In the genomic region with DNA sequence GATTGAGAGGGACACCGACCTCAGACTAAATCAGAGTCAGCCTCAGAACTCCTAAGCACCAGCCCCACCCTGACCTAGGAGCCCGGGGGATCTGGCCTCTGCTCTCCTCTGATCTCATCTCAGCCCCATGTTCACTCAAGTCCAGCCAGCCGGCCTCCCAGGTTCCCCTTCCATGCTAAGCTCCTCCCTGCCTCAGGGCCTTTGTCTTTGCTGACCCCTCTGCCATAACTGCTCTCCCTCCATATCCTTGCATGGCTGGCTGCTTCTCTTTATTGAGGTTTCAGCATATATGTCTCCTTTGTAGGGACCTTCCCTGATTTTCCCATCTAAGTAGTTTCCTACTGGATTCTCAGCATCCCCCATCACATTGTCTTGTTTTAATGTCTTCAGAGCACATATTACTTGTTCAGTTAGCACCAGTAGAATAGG, we compare ENCODE assay signal across 10 cellular contexts. TPM values are rescaled to one million over a fixed set of nuclear protein-coding genes. Genes with fewer than 3 reads are reported as not detected.
A peak's percentile ranks its signal among the peaks of the same experiment; 100 is the strongest.
DNase-seq lines count a peak whose midpoint lies in the region; ATAC-seq and TF ChIP-seq lines count a peak whose summit lies in the region.
"Had no signal": no experiment of that assay in that cellular context is flagged by ENCODE, and none has a peak within 500 bp of the region (broad histone marks: within the 10 kb centered on the region; RNA-seq: fewer than 3 reads in every experiment).

No MANE protein-coding gene starts in this region.

- H3K4me3 Mint-ChIP-seq in CD14-positive monocyte (peak overlapping the region; percentile 90 to 94), nephron progenitor cell (peak overlapping the region; percentile 47)
- H3K4me3 Mint-ChIP-seq in dendritic cell treated with granulocyte-macrophage colony-stimulating factor and Interleukin-4, amounts not matched to agents 40 ng/mL and 50 ng/mL, for 4 days = peak overlapping the region; percentile 97

- TF ChIP-seq CTCF in CD14-positive monocyte (IDR thresholded peaks at IDR 0.05) (no peak), nephron progenitor cell (IDR thresholded peaks at IDR 0.05) (no peak)

- H3K27me3 Mint-ChIP-seq in CD14-positive monocyte (ENCODE audit: low read depth in 3 of 3) (peaks cover 15 to 21% (median 21%) of the 10 kb centered on the region in 3 donors), nephron progenitor cell (ENCODE audit: low read depth, poor library complexity) (peaks cover 65% of the 10 kb centered on the region)
- peaks cover 8% of the 10 kb centered on the region for H3K27me3 Mint-ChIP-seq in dendritic cell treated with granulocyte-macrophage colony-stimulating factor and Interleukin-4, amounts not matched to agents 40 ng/mL and 50 ng/mL, for 4 days

- peaks cover 31 to 33% of the 10 kb centered on the region in 2 donors for H3K36me3 Mint-ChIP-seq in CD14-positive monocyte
- peaks cover 46% of the 10 kb centered on the region for H3K36me3 Mint-ChIP-seq in dendritic cell treated with granulocyte-macrophage colony-stimulating factor and Interleukin-4, amounts not matched to agents 40 ng/mL and 50 ng/mL, for 4 days (ENCODE audit: low read depth)
- H3K36me3 Mint-ChIP-seq in nephron progenitor cell (ENCODE audit: low read depth) = no peaks in the 10 kb centered on the region

- intact Hi-C loops in CD14-positive monocyte (cut with micrococcal nuclease) = loop anchor here (2.0 to 5.0 kb wide), 4 partner anchors 35 to 210 kb away; a partner anchor contains a TSS
- intact Hi-C loops in dendritic cell treated with granulocyte-macrophage colony-stimulating factor and Interleukin-4, amounts not matched to agents 40 ng/mL and 50 ng/mL, for 4 days (cut with micrococcal nuclease) = loop anchor here (2.0 to 5.0 kb wide), 3 partner anchors 18 to 175 kb away; a partner anchor contains a TSS

- ATAC-seq in HG02763 (IDR thresholded peaks at IDR 0.05; ENCODE audit: unreplicated experiment) (peak; percentile 4), HG03457 (IDR thresholded peaks at IDR 0.05; ENCODE audit: unreplicated experiment) (no peak), HG02610 (IDR thresholded peaks at IDR 0.05; ENCODE audit: unreplicated experiment) (no peak), GM21717 (IDR thresholded peaks at IDR 0.05; ENCODE audit: unreplicated experiment) (no peak)

- peaks cover 0 to 3% (median under 1%) of the 10 kb centered on the region in 7 donors for H3K9me3 Mint-ChIP-seq in CD14-positive monocyte
- no peaks in the 10 kb centered on the region for H3K9me3 Mint-ChIP-seq in dendritic cell treated with granulocyte-macrophage colony-stimulating factor and Interleukin-4, amounts not matched to agents 40 ng/mL and 50 ng/mL, for 4 days
- no peaks in the 10 kb centered on the region for H3K9me3 Mint-ChIP-seq in nephron progenitor cell

- DNase-seq in CD14-positive monocyte (ENCODE audit: low spot score) = peak; percentile 88
- no peak for DNase-seq in nephron progenitor cell
- DNase-seq in G401 (ENCODE audit: low spot score) = no peak
- DNase-seq: DMS79 treated with DMSO at 0.1 percent for 48 hours had no signal

- in situ Hi-C loops in G401 (cut with HindIII; ENCODE audit: low sequenced_read_pairs) = no loop called here

- H3K27ac Mint-ChIP-seq in CD14-positive monocyte = peak overlapping the region; percentile 99 to 100 (median 100)
- H3K27ac Mint-ChIP-seq in dendritic cell treated with granulocyte-macrophage colony-stimulating factor and Interleukin-4, amounts not matched to agents 40 ng/mL and 50 ng/mL, for 4 days = peak overlapping the region; percentile 99
- H3K27ac Mint-ChIP-seq in nephron progenitor cell = no peak overlapping the region

- H3K4me1 Mint-ChIP-seq in CD14-positive monocyte (peaks cover 71% of the 10 kb centered on the region), nephron progenitor cell (peaks cover 51% of the 10 kb centered on the region)
- peaks cover 67% of the 10 kb centered on the region for H3K4me1 Mint-ChIP-seq in dendritic cell treated with granulocyte-macrophage colony-stimulating factor and Interleukin-4, amounts not matched to agents 40 ng/mL and 50 ng/mL, for 4 days (ENCODE audit: low read depth)

RNA-seq across cellular contexts. Expression of a gene that starts 0.8 kb away (rescaled TPM):
- polyA plus RNA-seq in CD14-positive monocyte = 10 to 100 TPM; 27.1 to 35.0 TPM
- total RNA-seq in G401 (2014; rRNA removed; shearing (Covaris generic)) = 0.55 TPM in 1 of 2 replicates, not detected in the other

RNA-seq across cellular contexts. Expression of a gene that starts 18.7 kb away (rescaled TPM):
- under 1 TPM; 0.39 TPM for polyA plus RNA-seq in CD14-positive monocyte
- not detected in 2 replicates for total RNA-seq in G401 (2014; rRNA removed; shearing (Covaris generic))
- total RNA-seq: lung microvascular endothelial cell had no signal

RNA-seq across cellular contexts. Expression of a gene that starts 28.5 kb away (rescaled TPM):
- polyA plus RNA-seq in CD14-positive monocyte = under 1 TPM; 0.21 to 0.31 TPM
- 51.7 and 53.5 TPM in 2 replicates for total RNA-seq in G401 (2014; rRNA removed; shearing (Covaris generic))

RNA-seq across cellular contexts. Expression of a gene that starts 38.8 kb away (rescaled TPM):
- 100 to 1,000 TPM; 110 to 112 TPM for polyA plus RNA-seq in CD14-positive monocyte
- 13.5 and 13.7 TPM in 2 replicates for total RNA-seq in G401 (2014; rRNA removed; shearing (Covaris generic))

RNA-seq across cellular contexts. Expression of a gene that starts 46.4 kb away (rescaled TPM):
- 10 to 100 TPM in 1 of 2 donors, 1 to 10 TPM in 1; 7.8 to 12.2 TPM for polyA plus RNA-seq in CD14-positive monocyte
- total RNA-seq in G401 (2014; rRNA removed; shearing (Covaris generic)) = 121 and 165 TPM in 2 replicates

Comparison
In these comparisons a context has a peak if more than half of its experiments do, and no peak if none do; other contexts are left out.
1. H3K4me3 Mint-ChIP-seq: peak in every context shown above with its lines; median percentile 97 in dendritic cell treated with granulocyte-macrophage colony-stimulating factor and Interleukin-4, amounts not matched to agents 40 ng/mL and 50 ng/mL, for 4 days; 92 in CD14-positive monocyte; 47 in nephron progenitor cell.